Comparison of ENCODE assay signal across 1 cellular context in the genomic region with DNA sequence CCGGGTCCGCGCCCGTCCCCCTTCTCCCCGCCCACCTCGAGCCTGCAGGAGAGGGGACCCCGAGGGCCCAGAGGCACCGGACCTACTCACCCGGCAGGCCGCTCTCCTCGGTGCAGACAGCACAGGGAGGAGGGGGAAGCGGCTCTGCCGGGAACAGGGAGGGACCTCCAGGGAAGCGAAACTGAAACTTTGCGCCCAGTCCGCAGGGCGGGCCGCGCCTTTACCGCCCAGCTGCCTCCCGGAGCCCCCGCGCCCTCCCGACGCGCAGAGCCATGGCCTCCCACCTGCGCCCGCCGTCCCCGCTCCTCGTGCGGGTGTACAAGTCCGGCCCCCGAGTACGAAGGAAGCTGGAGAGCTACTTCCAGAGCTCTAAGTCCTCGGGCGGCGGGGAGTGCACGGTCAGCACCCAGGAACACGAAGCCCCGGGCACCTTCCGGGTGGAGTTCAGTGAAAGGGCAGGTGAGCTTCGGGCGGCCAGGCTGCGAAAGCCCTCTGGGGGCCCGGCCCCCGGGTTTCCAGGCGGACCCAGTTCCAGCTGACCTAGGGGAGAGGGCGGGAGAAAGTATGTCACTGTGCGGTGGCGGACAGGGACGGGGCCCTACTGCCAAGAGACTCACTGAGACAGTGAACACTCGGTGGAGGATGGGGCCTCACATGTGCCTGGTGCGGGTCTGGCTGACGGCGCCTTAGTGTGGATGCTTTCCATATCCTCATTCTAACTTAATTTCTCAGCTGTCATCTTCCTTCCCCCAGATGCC.
TF ChIP-seq lines count a peak whose summit lies in the region.

A gene (plus strand): TSS at position 184 of the 758 bp plus-strand sequence. CDS start 89 bp downstream, at position 273.
A gene (minus strand): TSS at position 146 of the 758 bp plus-strand sequence. CDS start 4,680 bp downstream, outside the sequence.

TF ChIP-seq in HepG2, 621 proteins besides CTCF, POLR2A, EP300 and RAD21 (continued from another document and continues in another):
- TF ChIP-seq, protein P1, sequence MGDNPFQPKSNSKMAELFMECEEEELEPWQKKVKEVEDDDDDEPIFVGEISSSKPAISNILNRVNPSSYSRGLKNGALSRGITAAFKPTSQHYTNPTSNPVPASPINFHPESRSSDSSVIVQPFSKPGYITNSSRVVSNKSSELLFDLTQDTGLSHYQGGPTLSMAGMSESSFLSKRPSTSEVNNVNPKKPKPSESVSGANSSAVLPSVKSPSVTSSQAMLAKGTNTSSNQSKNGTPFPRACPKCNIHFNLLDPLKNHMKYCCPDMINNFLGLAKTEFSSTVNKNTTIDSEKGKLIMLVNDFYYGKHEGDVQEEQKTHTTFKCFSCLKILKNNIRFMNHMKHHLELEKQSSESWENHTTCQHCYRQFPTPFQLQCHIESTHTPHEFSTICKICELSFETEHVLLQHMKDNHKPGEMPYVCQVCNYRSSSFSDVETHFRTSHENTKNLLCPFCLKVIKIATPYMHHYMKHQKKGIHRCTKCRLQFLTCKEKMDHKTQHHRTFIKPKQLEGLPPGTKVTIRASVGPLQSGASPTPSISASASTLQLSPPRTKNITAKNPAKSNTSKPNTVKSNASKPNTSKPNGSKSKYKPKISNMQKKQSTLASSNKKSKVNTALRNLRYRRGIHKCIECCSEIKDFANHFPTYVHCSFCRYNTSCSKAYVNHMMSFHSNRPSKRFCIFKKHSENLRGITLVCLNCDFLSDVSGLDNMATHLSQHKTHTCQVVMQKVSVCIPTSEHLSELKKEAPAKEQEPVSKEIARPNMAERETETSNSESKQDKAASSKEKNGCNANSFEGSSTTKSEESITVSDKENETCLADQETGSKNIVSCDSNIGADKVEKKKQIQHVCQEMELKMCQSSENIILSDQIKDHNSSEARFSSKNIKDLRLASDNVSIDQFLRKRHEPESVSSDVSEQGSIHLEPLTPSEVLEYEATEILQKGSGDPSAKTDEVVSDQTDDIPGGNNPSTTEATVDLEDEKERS (CRISPR knock-in tag; IDR thresholded peaks at IDR 0.05): no peak
- TF ChIP-seq, protein P2, sequence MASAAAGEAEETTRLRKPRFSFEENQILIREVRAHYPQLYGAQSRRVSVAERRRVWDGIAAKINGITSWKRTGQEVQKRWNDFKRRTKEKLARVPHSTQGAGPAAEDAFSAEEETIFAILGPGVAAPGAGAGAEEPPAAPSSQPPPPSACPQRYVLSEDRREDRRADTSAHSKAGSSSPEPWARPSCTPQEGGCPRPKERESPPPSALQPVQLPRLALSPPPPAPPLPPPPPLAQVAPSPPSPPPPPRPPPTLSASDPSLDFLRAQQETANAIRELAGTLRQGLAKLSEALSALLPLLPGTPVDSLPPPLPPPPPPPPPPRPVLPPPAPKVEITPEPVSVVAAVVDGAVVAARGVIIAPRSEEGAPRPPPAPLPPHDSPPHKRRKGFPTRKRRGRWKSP (CRISPR knock-in tag; IDR thresholded peaks at IDR 0.05): peak; percentile 96
- TF ChIP-seq DR1 (CRISPR knock-in tag; IDR thresholded peaks at IDR 0.05) (peak; percentile 62), SNAI1 (CRISPR knock-in tag; IDR thresholded peaks at IDR 0.05; ENCODE audit: borderline replicate concordance) (peak; percentile 74), NCOR1 (IDR thresholded peaks at IDR 0.05; ENCODE audit: borderline replicate concordance, low read length) (no peak; the same call in 1 of the 2 replicates), ZNF296 (CRISPR knock-in tag; conservative IDR thresholded peaks at IDR 0.05) (peak; percentile 63; the same call in 1 of the 2 replicates), ZNF557 (CRISPR knock-in tag; IDR thresholded peaks at IDR 0.05) (no peak), PCBP1 (IDR thresholded peaks at IDR 0.05; ENCODE audit: borderline replicate concordance, low read depth, low read length) (0 out of 2 replicates have a peak, but pooled peaks have one; percentile 73), ZNF749 (CRISPR knock-in tag; IDR thresholded peaks at IDR 0.05; ENCODE audit: borderline replicate concordance) (peak; percentile 88; the same call in 1 of the 2 replicates), TGIF2 (CRISPR knock-in tag; IDR thresholded peaks at IDR 0.05) (peak; percentile 40; the same call in 1 of the 2 replicates), HNRNPH1 (optimal IDR thresholded peaks at IDR 0.05; ENCODE audit: low read depth, low read length) (no peak), SETDB1 (CRISPR knock-in tag; IDR thresholded peaks at IDR 0.05; ENCODE audit: borderline replicate concordance) (no peak), ZSCAN25 (CRISPR knock-in tag; IDR thresholded peaks at IDR 0.05) (no peak; the same call in 1 of the 2 replicates), KDM1A (CRISPR knock-in tag; IDR thresholded peaks at IDR 0.05) (no peak), MAFF (IDR thresholded peaks at IDR 0.05; ENCODE audit: low read depth, low read length) (no peak; the same call in 1 of the 2 replicates), ZNF484 (CRISPR knock-in tag; IDR thresholded peaks at IDR 0.05; ENCODE audit: borderline replicate concordance, low read depth) (no peak), PTBP1 (IDR thresholded peaks at IDR 0.05; ENCODE audit: low read depth, low read length, poor library complexity, severe bottlenecking) (no peak), ZNF382 (CRISPR knock-in tag; IDR thresholded peaks at IDR 0.05; ENCODE audit: borderline replicate concordance) (no peak), MBD4 (IDR thresholded peaks at IDR 0.05; ENCODE audit: borderline replicate concordance, low read length) (no peak)
- TF ChIP-seq, protein P3, sequence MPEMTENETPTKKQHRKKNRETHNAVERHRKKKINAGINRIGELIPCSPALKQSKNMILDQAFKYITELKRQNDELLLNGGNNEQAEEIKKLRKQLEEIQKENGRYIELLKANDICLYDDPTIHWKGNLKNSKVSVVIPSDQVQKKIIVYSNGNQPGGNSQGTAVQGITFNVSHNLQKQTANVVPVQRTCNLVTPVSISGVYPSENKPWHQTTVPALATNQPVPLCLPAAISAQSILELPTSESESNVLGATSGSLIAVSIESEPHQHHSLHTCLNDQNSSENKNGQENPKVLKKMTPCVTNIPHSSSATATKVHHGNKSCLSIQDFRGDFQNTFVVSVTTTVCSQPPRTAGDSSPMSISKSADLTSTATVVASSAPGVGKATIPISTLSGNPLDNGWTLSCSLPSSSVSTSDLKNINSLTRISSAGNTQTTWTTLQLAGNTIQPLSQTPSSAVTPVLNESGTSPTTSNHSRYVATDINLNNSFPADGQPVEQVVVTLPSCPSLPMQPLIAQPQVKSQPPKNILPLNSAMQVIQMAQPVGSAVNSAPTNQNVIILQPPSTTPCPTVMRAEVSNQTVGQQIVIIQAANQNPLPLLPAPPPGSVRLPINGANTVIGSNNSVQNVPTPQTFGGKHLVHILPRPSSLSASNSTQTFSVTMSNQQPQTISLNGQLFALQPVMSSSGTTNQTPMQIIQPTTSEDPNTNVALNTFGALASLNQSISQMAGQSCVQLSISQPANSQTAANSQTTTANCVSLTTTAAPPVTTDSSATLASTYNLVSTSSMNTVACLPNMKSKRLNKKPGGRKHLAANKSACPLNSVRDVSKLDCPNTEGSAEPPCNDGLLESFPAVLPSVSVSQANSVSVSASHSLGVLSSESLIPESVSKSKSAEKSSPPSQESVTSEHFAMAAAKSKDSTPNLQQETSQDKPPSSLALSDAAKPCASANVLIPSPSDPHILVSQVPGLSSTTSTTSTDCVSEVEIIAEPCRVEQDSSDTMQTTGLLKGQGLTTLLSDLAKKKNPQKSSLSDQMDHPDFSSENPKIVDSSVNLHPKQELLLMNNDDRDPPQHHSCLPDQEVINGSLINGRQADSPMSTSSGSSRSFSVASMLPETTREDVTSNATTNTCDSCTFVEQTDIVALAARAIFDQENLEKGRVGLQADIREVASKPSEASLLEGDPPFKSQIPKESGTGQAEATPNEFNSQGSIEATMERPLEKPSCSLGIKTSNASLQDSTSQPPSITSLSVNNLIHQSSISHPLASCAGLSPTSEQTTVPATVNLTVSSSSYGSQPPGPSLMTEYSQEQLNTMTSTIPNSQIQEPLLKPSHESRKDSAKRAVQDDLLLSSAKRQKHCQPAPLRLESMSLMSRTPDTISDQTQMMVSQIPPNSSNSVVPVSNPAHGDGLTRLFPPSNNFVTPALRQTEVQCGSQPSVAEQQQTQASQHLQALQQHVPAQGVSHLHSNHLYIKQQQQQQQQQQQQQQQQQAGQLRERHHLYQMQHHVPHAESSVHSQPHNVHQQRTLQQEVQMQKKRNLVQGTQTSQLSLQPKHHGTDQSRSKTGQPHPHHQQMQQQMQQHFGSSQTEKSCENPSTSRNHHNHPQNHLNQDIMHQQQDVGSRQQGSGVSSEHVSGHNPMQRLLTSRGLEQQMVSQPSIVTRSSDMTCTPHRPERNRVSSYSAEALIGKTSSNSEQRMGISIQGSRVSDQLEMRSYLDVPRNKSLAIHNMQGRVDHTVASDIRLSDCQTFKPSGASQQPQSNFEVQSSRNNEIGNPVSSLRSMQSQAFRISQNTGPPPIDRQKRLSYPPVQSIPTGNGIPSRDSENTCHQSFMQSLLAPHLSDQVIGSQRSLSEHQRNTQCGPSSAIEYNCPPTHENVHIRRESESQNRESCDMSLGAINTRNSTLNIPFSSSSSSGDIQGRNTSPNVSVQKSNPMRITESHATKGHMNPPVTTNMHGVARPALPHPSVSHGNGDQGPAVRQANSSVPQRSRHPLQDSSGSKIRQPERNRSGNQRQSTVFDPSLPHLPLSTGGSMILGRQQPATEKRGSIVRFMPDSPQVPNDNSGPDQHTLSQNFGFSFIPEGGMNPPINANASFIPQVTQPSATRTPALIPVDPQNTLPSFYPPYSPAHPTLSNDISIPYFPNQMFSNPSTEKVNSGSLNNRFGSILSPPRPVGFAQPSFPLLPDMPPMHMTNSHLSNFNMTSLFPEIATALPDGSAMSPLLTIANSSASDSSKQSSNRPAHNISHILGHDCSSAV (CRISPR knock-in tag; IDR thresholded peaks at IDR 0.05; ENCODE audit: borderline replicate concordance): no peak
- TF ChIP-seq, protein P4, sequence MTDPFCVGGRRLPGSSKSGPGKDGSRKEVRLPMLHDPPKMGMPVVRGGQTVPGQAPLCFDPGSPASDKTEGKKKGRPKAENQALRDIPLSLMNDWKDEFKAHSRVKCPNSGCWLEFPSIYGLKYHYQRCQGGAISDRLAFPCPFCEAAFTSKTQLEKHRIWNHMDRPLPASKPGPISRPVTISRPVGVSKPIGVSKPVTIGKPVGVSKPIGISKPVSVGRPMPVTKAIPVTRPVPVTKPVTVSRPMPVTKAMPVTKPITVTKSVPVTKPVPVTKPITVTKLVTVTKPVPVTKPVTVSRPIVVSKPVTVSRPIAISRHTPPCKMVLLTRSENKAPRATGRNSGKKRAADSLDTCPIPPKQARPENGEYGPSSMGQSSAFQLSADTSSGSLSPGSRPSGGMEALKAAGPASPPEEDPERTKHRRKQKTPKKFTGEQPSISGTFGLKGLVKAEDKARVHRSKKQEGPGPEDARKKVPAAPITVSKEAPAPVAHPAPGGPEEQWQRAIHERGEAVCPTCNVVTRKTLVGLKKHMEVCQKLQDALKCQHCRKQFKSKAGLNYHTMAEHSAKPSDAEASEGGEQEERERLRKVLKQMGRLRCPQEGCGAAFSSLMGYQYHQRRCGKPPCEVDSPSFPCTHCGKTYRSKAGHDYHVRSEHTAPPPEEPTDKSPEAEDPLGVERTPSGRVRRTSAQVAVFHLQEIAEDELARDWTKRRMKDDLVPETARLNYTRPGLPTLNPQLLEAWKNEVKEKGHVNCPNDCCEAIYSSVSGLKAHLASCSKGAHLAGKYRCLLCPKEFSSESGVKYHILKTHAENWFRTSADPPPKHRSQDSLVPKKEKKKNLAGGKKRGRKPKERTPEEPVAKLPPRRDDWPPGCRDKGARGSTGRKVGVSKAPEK (CRISPR knock-in tag; IDR thresholded peaks at IDR 0.05; ENCODE audit: borderline replicate concordance): no peak
- TF ChIP-seq, protein P5, sequence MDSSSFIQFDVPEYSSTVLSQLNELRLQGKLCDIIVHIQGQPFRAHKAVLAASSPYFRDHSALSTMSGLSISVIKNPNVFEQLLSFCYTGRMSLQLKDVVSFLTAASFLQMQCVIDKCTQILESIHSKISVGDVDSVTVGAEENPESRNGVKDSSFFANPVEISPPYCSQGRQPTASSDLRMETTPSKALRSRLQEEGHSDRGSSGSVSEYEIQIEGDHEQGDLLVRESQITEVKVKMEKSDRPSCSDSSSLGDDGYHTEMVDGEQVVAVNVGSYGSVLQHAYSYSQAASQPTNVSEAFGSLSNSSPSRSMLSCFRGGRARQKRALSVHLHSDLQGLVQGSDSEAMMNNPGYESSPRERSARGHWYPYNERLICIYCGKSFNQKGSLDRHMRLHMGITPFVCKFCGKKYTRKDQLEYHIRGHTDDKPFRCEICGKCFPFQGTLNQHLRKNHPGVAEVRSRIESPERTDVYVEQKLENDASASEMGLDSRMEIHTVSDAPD (CRISPR knock-in tag; IDR thresholded peaks at IDR 0.05): peak; percentile 69; the same call in 1 of the 2 replicates
- TF ChIP-seq, protein P6, sequence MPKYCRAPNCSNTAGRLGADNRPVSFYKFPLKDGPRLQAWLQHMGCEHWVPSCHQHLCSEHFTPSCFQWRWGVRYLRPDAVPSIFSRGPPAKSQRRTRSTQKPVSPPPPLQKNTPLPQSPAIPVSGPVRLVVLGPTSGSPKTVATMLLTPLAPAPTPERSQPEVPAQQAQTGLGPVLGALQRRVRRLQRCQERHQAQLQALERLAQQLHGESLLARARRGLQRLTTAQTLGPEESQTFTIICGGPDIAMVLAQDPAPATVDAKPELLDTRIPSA (CRISPR knock-in tag; IDR thresholded peaks at IDR 0.05; ENCODE audit: borderline replicate concordance): 0 out of 2 replicates have a peak, but pooled peaks have one; percentile 64
- TF ChIP-seq, protein P7, sequence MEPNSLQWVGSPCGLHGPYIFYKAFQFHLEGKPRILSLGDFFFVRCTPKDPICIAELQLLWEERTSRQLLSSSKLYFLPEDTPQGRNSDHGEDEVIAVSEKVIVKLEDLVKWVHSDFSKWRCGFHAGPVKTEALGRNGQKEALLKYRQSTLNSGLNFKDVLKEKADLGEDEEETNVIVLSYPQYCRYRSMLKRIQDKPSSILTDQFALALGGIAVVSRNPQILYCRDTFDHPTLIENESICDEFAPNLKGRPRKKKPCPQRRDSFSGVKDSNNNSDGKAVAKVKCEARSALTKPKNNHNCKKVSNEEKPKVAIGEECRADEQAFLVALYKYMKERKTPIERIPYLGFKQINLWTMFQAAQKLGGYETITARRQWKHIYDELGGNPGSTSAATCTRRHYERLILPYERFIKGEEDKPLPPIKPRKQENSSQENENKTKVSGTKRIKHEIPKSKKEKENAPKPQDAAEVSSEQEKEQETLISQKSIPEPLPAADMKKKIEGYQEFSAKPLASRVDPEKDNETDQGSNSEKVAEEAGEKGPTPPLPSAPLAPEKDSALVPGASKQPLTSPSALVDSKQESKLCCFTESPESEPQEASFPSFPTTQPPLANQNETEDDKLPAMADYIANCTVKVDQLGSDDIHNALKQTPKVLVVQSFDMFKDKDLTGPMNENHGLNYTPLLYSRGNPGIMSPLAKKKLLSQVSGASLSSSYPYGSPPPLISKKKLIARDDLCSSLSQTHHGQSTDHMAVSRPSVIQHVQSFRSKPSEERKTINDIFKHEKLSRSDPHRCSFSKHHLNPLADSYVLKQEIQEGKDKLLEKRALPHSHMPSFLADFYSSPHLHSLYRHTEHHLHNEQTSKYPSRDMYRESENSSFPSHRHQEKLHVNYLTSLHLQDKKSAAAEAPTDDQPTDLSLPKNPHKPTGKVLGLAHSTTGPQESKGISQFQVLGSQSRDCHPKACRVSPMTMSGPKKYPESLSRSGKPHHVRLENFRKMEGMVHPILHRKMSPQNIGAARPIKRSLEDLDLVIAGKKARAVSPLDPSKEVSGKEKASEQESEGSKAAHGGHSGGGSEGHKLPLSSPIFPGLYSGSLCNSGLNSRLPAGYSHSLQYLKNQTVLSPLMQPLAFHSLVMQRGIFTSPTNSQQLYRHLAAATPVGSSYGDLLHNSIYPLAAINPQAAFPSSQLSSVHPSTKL (CRISPR knock-in tag; IDR thresholded peaks at IDR 0.05): peak; percentile 78
- TF ChIP-seq, protein P8, sequence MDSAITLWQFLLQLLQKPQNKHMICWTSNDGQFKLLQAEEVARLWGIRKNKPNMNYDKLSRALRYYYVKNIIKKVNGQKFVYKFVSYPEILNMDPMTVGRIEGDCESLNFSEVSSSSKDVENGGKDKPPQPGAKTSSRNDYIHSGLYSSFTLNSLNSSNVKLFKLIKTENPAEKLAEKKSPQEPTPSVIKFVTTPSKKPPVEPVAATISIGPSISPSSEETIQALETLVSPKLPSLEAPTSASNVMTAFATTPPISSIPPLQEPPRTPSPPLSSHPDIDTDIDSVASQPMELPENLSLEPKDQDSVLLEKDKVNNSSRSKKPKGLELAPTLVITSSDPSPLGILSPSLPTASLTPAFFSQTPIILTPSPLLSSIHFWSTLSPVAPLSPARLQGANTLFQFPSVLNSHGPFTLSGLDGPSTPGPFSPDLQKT (CRISPR knock-in tag; IDR thresholded peaks at IDR 0.05; ENCODE audit: borderline replicate concordance): no peak
